ENCODE assay signal across 1 cellular context in genomic region chr12:65894127-65894526, GRCh38.
TF ChIP-seq lines count a peak whose summit lies in the region.

No MANE protein-coding gene starts in this region.

TF ChIP-seq in HEK293, 187 proteins besides CTCF, POLR2A, EP300 and RAD21 (continued from another document):
- TF ChIP-seq PRDM4 (tag by site-specific recombination; IDR thresholded peaks at IDR 0.05) (peak; percentile 73), ZNF624 (tag by site-specific recombination; IDR thresholded peaks at IDR 0.05) (no peak), ZNF473 (tag by site-specific recombination; IDR thresholded peaks at IDR 0.05) (no peak), ZNF654 (tag by site-specific recombination; IDR thresholded peaks at IDR 0.05; ENCODE audit: low read depth) (0 out of 2 replicates have a peak, but pooled peaks have one; percentile 1), ZNF211 (tag by site-specific recombination; IDR thresholded peaks at IDR 0.05; ENCODE audit: low read depth) (no peak), ZNF639 (tag by site-specific recombination; IDR thresholded peaks at IDR 0.05) (peak; percentile 32; the same call in 1 of the 2 replicates), BCL11B (tag by site-specific recombination; IDR thresholded peaks at IDR 0.05; ENCODE audit: low read depth) (no peak), ZNF76 (tag by site-specific recombination; IDR thresholded peaks at IDR 0.05; ENCODE audit: borderline replicate concordance, low read depth) (no peak), ZBTB20 (tag by site-specific recombination; IDR thresholded peaks at IDR 0.05) (no peak), ZNF175 (tag by site-specific recombination; IDR thresholded peaks at IDR 0.05) (no peak), ZBTB17 (tag by site-specific recombination; IDR thresholded peaks at IDR 0.05) (peak; percentile 49; the same call in 1 of the 2 replicates), ZFHX2 (tag by site-specific recombination; conservative IDR thresholded peaks at IDR 0.05) (no peak), ZNF521 (tag by site-specific recombination; IDR thresholded peaks at IDR 0.05) (no peak)
